In the genomic region with DNA sequence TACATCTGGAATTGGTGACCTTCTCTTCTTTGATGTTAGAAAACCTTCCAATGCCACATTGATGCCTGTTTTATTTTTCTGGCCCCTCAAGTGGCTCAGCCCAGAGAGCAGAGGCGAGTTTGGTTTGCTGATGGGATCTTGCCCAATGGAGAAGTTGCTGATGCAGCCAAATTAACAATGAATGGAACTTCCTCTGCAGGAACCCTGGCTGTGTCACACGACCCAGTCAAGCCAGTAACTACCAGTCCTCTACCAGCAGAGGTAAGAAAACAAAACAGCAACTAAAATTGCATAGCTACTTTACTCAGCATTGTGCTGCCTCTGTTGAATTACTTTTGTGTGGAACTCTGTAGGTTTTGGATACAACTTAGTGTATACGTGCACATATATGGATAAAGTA, we compare ENCODE assay signal across 16 cellular contexts.
DNase-seq lines count a peak whose midpoint lies in the region; ATAC-seq and TF ChIP-seq lines count a peak whose summit lies in the region.
"Had no signal": no experiment of that assay in that cellular context is flagged by ENCODE, and none has a peak within 500 bp of the region (broad histone marks: within the 10 kb centered on the region; RNA-seq: fewer than 3 reads in every experiment).

No MANE protein-coding gene starts in this region.

- H3K4me1 ChIP-seq in mesenchymal stem cell (ENCODE audit: control insufficient read depth, insufficient read depth, low read depth, low read length) (peaks cover 2% of the 10 kb centered on the region), HAP-1 (no peaks in the 10 kb centered on the region)
- H3K4me1 ChIP-seq: foreskin keratinocyte had no signal

- no peak overlapping the region for H2BK12ac ChIP-seq in mesenchymal stem cell (ENCODE audit: low read length in 2 of 2)

- H3K4ac ChIP-seq in mesenchymal stem cell (ENCODE audit: low read depth in 1 of 2, low read length in 2 of 2) = no peak overlapping the region

- H3K27ac ChIP-seq in mesenchymal stem cell (ENCODE audit: low read length, poor library complexity, severe bottlenecking) = no peak overlapping the region
- H3K27ac ChIP-seq: foreskin keratinocyte, pancreas had no signal

- no peaks in the 10 kb centered on the region for H3K27me3 Mint-ChIP-seq in activated CD4-positive, alpha-beta memory T cell treated with anti-CD3 and anti-CD28 coated beads, Interleukin-2, amount 10 ng/mL, durations not matched to agents 7 days and 5 days
- H3K27me3 Mint-ChIP-seq: stimulated activated naive CD8-positive, alpha-beta T cell treated with anti-CD3 and anti-CD28 coated beads, Interleukin-15, Interleukin-2, amounts not matched to agents 100 ng/mL and 50 ng/mL, for 24 hours had no signal

- no peak overlapping the region for H3K4me2 ChIP-seq in mesenchymal stem cell (ENCODE audit: low read length, poor library complexity, severe bottlenecking)

- H3K4me3 ChIP-seq in NB4 (ENCODE audit: low read depth, low read length) (no peak overlapping the region), mesenchymal stem cell (ENCODE audit: insufficient read depth in 1 of 2, low read depth in 1 of 2, low read length in 2 of 2) (no peak overlapping the region), HAP-1 (no peak overlapping the region)
- H3K4me3 ChIP-seq: lung, pancreas had no signal

- H3K9ac ChIP-seq in mesenchymal stem cell (ENCODE audit: low read length) = peak overlapping the region; percentile 4

- no peak overlapping the region for H3K18ac ChIP-seq in mesenchymal stem cell (ENCODE audit: low read depth in 1 of 2, low read length in 2 of 2)

- H3K9me3 ChIP-seq in mesenchymal stem cell (ENCODE audit: control insufficient read depth, low read length) = no peaks in the 10 kb centered on the region
- no peaks in the 10 kb centered on the region for H3K9me3 ChIP-seq in HAP-1
- H3K9me3 ChIP-seq: pancreas had no signal

- H3K4me1 Mint-ChIP-seq in activated CD4-positive, alpha-beta memory T cell treated with anti-CD3 and anti-CD28 coated beads, Interleukin-2, amount 10 ng/mL, durations not matched to agents 7 days and 5 days = no peaks in the 10 kb centered on the region

- H3K27me3 ChIP-seq in mesenchymal stem cell (ENCODE audit: control insufficient read depth in 1 of 2, insufficient read depth in 1 of 2, low read length in 2 of 2) (no peaks in the 10 kb centered on the region), HAP-1 (ENCODE audit: low read depth) (no peaks in the 10 kb centered on the region)
- H3K27me3 ChIP-seq: foreskin keratinocyte, pancreas had no signal

- no peak overlapping the region for H3K27ac Mint-ChIP-seq in activated CD4-positive, alpha-beta memory T cell treated with anti-CD3 and anti-CD28 coated beads, Interleukin-2, amount 10 ng/mL, durations not matched to agents 7 days and 5 days
- H3K27ac Mint-ChIP-seq: activated naive CD4-positive, alpha-beta T cell treated with anti-CD3 and anti-CD28 coated beads, Interleukin-2, amount 50 U/mL, for 72 hours; stimulated activated naive CD8-positive, alpha-beta T cell treated with anti-CD3 and anti-CD28 coated beads, Interleukin-15, Interleukin-2, amounts not matched to agents 100 ng/mL and 50 ng/mL, for 24 hours had no signal

- 51% methylated on average over 3 of the region's 3 CpGs for WGBS in mesenchymal stem cell

- H3K23ac ChIP-seq in mesenchymal stem cell (ENCODE audit: low read length in 2 of 2) = no peak overlapping the region

- no peaks in the 10 kb centered on the region for H3K9me3 Mint-ChIP-seq in activated CD4-positive, alpha-beta memory T cell treated with anti-CD3 and anti-CD28 coated beads, Interleukin-2, amount 10 ng/mL, durations not matched to agents 7 days and 5 days
- H3K9me3 Mint-ChIP-seq: activated naive CD4-positive, alpha-beta T cell treated with anti-CD3 and anti-CD28 coated beads, Interleukin-2, amount 50 U/mL, for 72 hours; stimulated activated naive CD8-positive, alpha-beta T cell treated with anti-CD3 and anti-CD28 coated beads, Interleukin-15, Interleukin-2, amounts not matched to agents 100 ng/mL and 50 ng/mL, for 24 hours had no signal

- H4K8ac ChIP-seq in mesenchymal stem cell (ENCODE audit: low read length) = no peak overlapping the region

- H3K4me3 Mint-ChIP-seq in activated CD4-positive, alpha-beta memory T cell treated with anti-CD3 and anti-CD28 coated beads, Interleukin-2, amount 10 ng/mL, durations not matched to agents 7 days and 5 days = no peak overlapping the region
- H3K4me3 Mint-ChIP-seq: stimulated activated naive CD8-positive, alpha-beta T cell treated with anti-CD3 and anti-CD28 coated beads, Interleukin-15, Interleukin-2, amounts not matched to agents 100 ng/mL and 50 ng/mL, for 24 hours had no signal

- H2BK120ac ChIP-seq in mesenchymal stem cell (ENCODE audit: low read depth, low read length) = no peak overlapping the region

- TF ChIP-seq CTCF in NB4 (IDR thresholded peaks at IDR 0.05; ENCODE audit: low read depth, low read length) = no peak

- peak; percentile 33 for DNase-seq in G401 (ENCODE audit: low spot score)
- peak; percentile 38 for DNase-seq in NB4 (ENCODE audit: low read depth)
- DNase-seq in mesenchymal stem cell = peak; percentile 38
- DNase-seq in activated CD4-positive, alpha-beta memory T cell treated with anti-CD3 and anti-CD28 coated beads, Interleukin-2, amount 10 ng/mL, durations not matched to agents 7 days and 5 days = no peak
- DNase-seq in NCI-H774 (lab: John Stamatoyannopoulos, UW) = no peak
- DNase-seq in HAP-1 (ENCODE audit: low spot score in 2 of 2) = no peak
- DNase-seq: foreskin keratinocyte; NCI-H2081; pancreas; stimulated activated CD4-positive, alpha-beta T cell treated with anti-CD3 and anti-CD28 coated beads, Interleukin-4, amount 100 ng/mL, for 24 hours had no signal

- TF ChIP-seq POLR2A in NB4 (IDR thresholded peaks at IDR 0.05; ENCODE audit: extremely low read depth, insufficient read length) = no peak

- no peak overlapping the region for H2AFZ ChIP-seq in mesenchymal stem cell (ENCODE audit: low read depth, low read length)

- no peak overlapping the region for H2BK5ac ChIP-seq in mesenchymal stem cell (ENCODE audit: low read depth, low read length, poor library complexity, severe bottlenecking)

- peak; percentile 54 for ATAC-seq in esophagus mucosa
- no peak for ATAC-seq in GM21515 (IDR thresholded peaks at IDR 0.05; ENCODE audit: unreplicated experiment)
- ATAC-seq: activated naive CD4-positive, alpha-beta T cell treated with anti-CD3 and anti-CD28 coated beads, Interleukin-2, amount 50 U/mL, for 72 hours; foreskin keratinocyte; HCT116 had no signal

- H2AK5ac ChIP-seq in mesenchymal stem cell (ENCODE audit: low read length, severe bottlenecking) = no peak overlapping the region

- POLR2A ChIA-PET in activated CD4-positive, alpha-beta memory T cell treated with anti-CD3 and anti-CD28 coated beads, Interleukin-2, amount 10 ng/mL, durations not matched to agents 7 days and 5 days (lab: Charles Lee) = no interaction called here

- no peak overlapping the region for H2BK15ac ChIP-seq in mesenchymal stem cell (ENCODE audit: low read depth, poor library complexity, severe bottlenecking)

- in situ Hi-C loops in G401 (cut with HindIII; ENCODE audit: low sequenced_read_pairs) = no loop called here
- in situ Hi-C loops in HAP-1 (cut with MboI; ENCODE audit: low sequenced_read_pairs) = no loop called here

- CTCF ChIA-PET in activated CD4-positive, alpha-beta memory T cell treated with anti-CD3 and anti-CD28 coated beads, Interleukin-2, amount 10 ng/mL, durations not matched to agents 7 days and 5 days (lab: Charles Lee) = no interaction called here

- H4K91ac ChIP-seq in mesenchymal stem cell (ENCODE audit: low read length) = no peak overlapping the region

- H3K36me3 Mint-ChIP-seq in activated CD4-positive, alpha-beta memory T cell treated with anti-CD3 and anti-CD28 coated beads, Interleukin-2, amount 10 ng/mL, durations not matched to agents 7 days and 5 days (ENCODE audit: low read depth) = no peaks in the 10 kb centered on the region
- H3K36me3 Mint-ChIP-seq: activated naive CD4-positive, alpha-beta T cell treated with anti-CD3 and anti-CD28 coated beads, Interleukin-2, amount 50 U/mL, for 72 hours had no signal

- peaks cover 0 to 12% of the 10 kb centered on the region in 2 experiments for H3K36me3 ChIP-seq in mesenchymal stem cell (ENCODE audit: control insufficient read depth in 1 of 2, insufficient read depth in 2 of 2, low read depth in 1 of 2, low read length in 2 of 2)
- no peaks in the 10 kb centered on the region; the same call in 1 of the 2 replicates for H3K36me3 ChIP-seq in HAP-1 (replicated peaks)
- H3K36me3 ChIP-seq: pancreas had no signal

- no peak overlapping the region for H3K14ac ChIP-seq in mesenchymal stem cell (ENCODE audit: low read length in 2 of 2)

- H3K79me1 ChIP-seq in mesenchymal stem cell (replicated peaks; ENCODE audit: low read length, poor library complexity, severe bottlenecking) = no peaks in the 10 kb centered on the region

Comparison
In these comparisons a context has a peak if more than half of its experiments do, and no peak if none do; other contexts are left out.
1. DNase-seq: peak in G401 (single experiment), NB4 (single experiment) and mesenchymal stem cell (single experiment); none in activated CD4-positive, alpha-beta memory T cell treated with anti-CD3 and anti-CD28 coated beads, Interleukin-2, amount 10 ng/mL, durations not matched to agents 7 days and 5 days (single experiment), NCI-H774 (single experiment) and HAP-1 (0 of 2).